ENCODE assay signal across 28 cellular contexts in the genomic region with DNA sequence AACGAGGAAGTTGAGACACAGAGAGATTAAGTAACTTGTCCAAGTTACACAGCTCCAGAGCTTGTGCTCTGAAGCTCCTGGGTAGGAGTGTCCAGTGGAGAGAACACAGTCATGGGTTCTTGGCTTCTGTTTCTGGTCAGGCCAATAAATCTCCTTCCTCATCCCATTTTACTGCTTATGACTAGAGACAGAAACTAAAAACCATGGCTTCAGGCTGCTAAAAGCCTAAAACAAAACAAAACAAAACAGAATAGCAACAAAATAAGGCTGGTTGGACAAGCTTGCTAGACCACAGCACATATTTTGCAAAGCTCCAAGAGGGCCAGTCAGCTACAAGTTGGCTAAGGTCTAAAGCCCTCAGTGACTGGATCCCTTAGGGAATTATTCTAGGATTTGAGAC. TPM values are rescaled to one million over a fixed set of nuclear protein-coding genes. Genes with fewer than 3 reads are reported as not detected.
DNase-seq lines count a peak whose midpoint lies in the region; ATAC-seq, FAIRE-seq and TF ChIP-seq lines count a peak whose summit lies in the region.
"Had no signal": no experiment of that assay in that cellular context is flagged by ENCODE, and none has a peak within 500 bp of the region (broad histone marks: within the 10 kb centered on the region; RNA-seq: fewer than 3 reads in every experiment).

No MANE protein-coding gene starts in this region.

- POLR2A ChIA-PET in activated naive CD8-positive, alpha-beta T cell treated with anti-CD3 and anti-CD28 coated beads, Interleukin-2, amount 10 ng/mL, durations not matched to agents 7 days and 5 days (lab: Charles Lee) = no interaction called here

- H3K9me3 ChIP-seq in osteoblast (ENCODE audit: low read depth, low read length) = no peaks in the 10 kb centered on the region
- no peaks in the 10 kb centered on the region for H3K9me3 ChIP-seq in uterus
- H3K9me3 ChIP-seq in small intestine (ENCODE audit: control insufficient read depth, low read depth) = no peaks in the 10 kb centered on the region
- H3K9me3 ChIP-seq: BLaER1, esophagus squamous epithelium, SK-N-SH, tibial nerve had no signal

- no peak overlapping the region for H3K4me3 Mint-ChIP-seq in activated naive CD8-positive, alpha-beta T cell treated with anti-CD3 and anti-CD28 coated beads, Interleukin-2, amount 10 ng/mL, durations not matched to agents 7 days and 5 days
- no peak overlapping the region for H3K4me3 Mint-ChIP-seq in activated naive CD8-positive, alpha-beta T cell treated with anti-CD3 and anti-CD28 coated beads, Interleukin-2, amount 50 U/mL, for 24 hours
- H3K4me3 Mint-ChIP-seq: activated CD4-positive, alpha-beta T cell treated with anti-CD3 and anti-CD28 coated beads, Interleukin-2, amount 10 ng/mL, durations not matched to agents 24 days and 14 days; brain; memory B cell; natural killer cell had no signal

- no peak for FAIRE-seq in small intestine (lab: Jason Lieb, UNC)
- FAIRE-seq: H1 had no signal

- H3K36me3 ChIP-seq in osteoblast (ENCODE audit: insufficient read depth, low read length) (no peaks in the 10 kb centered on the region), uterus (no peaks in the 10 kb centered on the region), small intestine (ENCODE audit: control insufficient read depth in 2 of 2, insufficient read depth in 2 of 2, low read length in 2 of 2) (no peaks in the 10 kb centered on the region)
- H3K36me3 ChIP-seq: BLaER1, esophagus squamous epithelium, tibial nerve had no signal

- TF ChIP-seq CTCF in fibroblast of mammary gland (conservative IDR thresholded peaks at IDR 0.05; ENCODE audit: control insufficient read depth, insufficient read depth, low read depth, low read length) (no peak), osteoblast (IDR thresholded peaks at IDR 0.05; ENCODE audit: extremely low read depth, low read depth, low read length) (no peak), uterus (IDR thresholded peaks at IDR 0.05) (no peak)

- ATAC-seq in activated naive CD8-positive, alpha-beta T cell treated with anti-CD3 and anti-CD28 coated beads, Interleukin-2, amount 10 ng/mL, durations not matched to agents 7 days and 5 days (ENCODE audit: low read depth) = no peak
- ATAC-seq in activated naive CD8-positive, alpha-beta T cell treated with anti-CD3 and anti-CD28 coated beads, Interleukin-2, amount 50 U/mL, for 24 hours = no peak
- ATAC-seq: natural killer cell; stimulated activated naive CD8-positive, alpha-beta T cell treated with anti-CD3 and anti-CD28 coated beads, Interleukin-15, Interleukin-2, amounts not matched to agents 100 U/mL and 50 U/mL, for 24 hours had no signal

- H3K36me3 Mint-ChIP-seq in activated naive CD8-positive, alpha-beta T cell treated with anti-CD3 and anti-CD28 coated beads, Interleukin-2, amount 10 ng/mL, durations not matched to agents 7 days and 5 days = peaks cover 16% of the 10 kb centered on the region
- no peaks in the 10 kb centered on the region for H3K36me3 Mint-ChIP-seq in activated naive CD8-positive, alpha-beta T cell treated with anti-CD3 and anti-CD28 coated beads, Interleukin-2, amount 50 U/mL, for 24 hours (ENCODE audit: low read depth)
- H3K36me3 Mint-ChIP-seq: brain, memory B cell, natural killer cell had no signal

- WGBS in small intestine, 3 donors = 52 to 63% (median 63%) methylated on average over 1 of the region's 1 CpG

- peak overlapping the region; percentile 55 for H3K27ac Mint-ChIP-seq in activated naive CD8-positive, alpha-beta T cell treated with anti-CD3 and anti-CD28 coated beads, Interleukin-2, amount 10 ng/mL, durations not matched to agents 7 days and 5 days
- no peak overlapping the region for H3K27ac Mint-ChIP-seq in activated naive CD8-positive, alpha-beta T cell treated with anti-CD3 and anti-CD28 coated beads, Interleukin-2, amount 50 U/mL, for 24 hours
- H3K27ac Mint-ChIP-seq: activated CD4-positive, alpha-beta T cell treated with anti-CD3 and anti-CD28 coated beads, Interleukin-2, amount 10 ng/mL, durations not matched to agents 24 days and 14 days; memory B cell; natural killer cell had no signal

- no peaks in the 10 kb centered on the region for H3K27me3 ChIP-seq in osteoblast (ENCODE audit: insufficient read depth, low read length)
- H3K27me3 ChIP-seq in uterus = no peaks in the 10 kb centered on the region
- H3K27me3 ChIP-seq in small intestine (ENCODE audit: control insufficient read depth in 2 of 2, insufficient read depth in 2 of 2, low read length in 2 of 2) = no peaks in the 10 kb centered on the region
- H3K27me3 ChIP-seq: BLaER1, esophagus squamous epithelium, tibial nerve had no signal

- TF ChIP-seq POLR2A in uterus (IDR thresholded peaks at IDR 0.05) = no peak

- DNase-seq in activated naive CD8-positive, alpha-beta T cell treated with anti-CD3 and anti-CD28 coated beads, Interleukin-2, amount 10 ng/mL, durations not matched to agents 7 days and 5 days = no peak
- no peak for DNase-seq in activated naive CD8-positive, alpha-beta T cell treated with anti-CD3 and anti-CD28 coated beads, Interleukin-2, amount 50 U/mL, for 24 hours
- DNase-seq in fibroblast of mammary gland (ENCODE audit: low read depth) = peak; percentile 70
- no peak for DNase-seq in osteoblast (ENCODE audit: insufficient read length, low spot score, missing footprints)
- peak in 1 of 2 donors; percentile 55 for DNase-seq in uterus
- DNase-seq in NCI-H2227 (lab: John Stamatoyannopoulos, UW; ENCODE audit: unreplicated experiment) = no peak
- DNase-seq in small intestine = no peak
- DNase-seq in activated CD8-positive, alpha-beta memory T cell treated with anti-CD3 and anti-CD28 coated beads for 24 hours = no peak
- DNase-seq: 8988T; activated CD4-positive, alpha-beta T cell treated with anti-CD3 and anti-CD28 coated beads, Interleukin-2, amount 10 ng/mL, durations not matched to agents 24 days and 14 days; esophagus squamous epithelium; Karpas-422; natural killer cell; NCI-H1417; NCI-H2171; NCI-H526; RPMI8226; SK-N-SH; stimulated activated CD4-positive, alpha-beta T cell treated with anti-CD3 and anti-CD28 coated beads, Interleukin-2, amount 100 ng/mL, for 48 hours; stimulated activated naive CD8-positive, alpha-beta T cell treated with anti-CD3 and anti-CD28 coated beads, Interleukin-15, Interleukin-2, amounts not matched to agents 100 U/mL and 50 U/mL, for 24 hours; T-helper 2 cell had no signal

- H3K4me1 ChIP-seq in osteoblast (ENCODE audit: insufficient read depth, low read length) (peaks cover 22% of the 10 kb centered on the region), uterus (peaks cover 5 to 11% of the 10 kb centered on the region in 2 donors), small intestine (ENCODE audit: control insufficient read depth in 2 of 2, insufficient read depth in 1 of 2, low read depth in 1 of 2, low read length in 1 of 2) (peaks cover 0 to 5% of the 10 kb centered on the region in 2 donors)
- H3K4me1 ChIP-seq: BLaER1 had no signal

- no peak overlapping the region for H3K4me2 ChIP-seq in osteoblast (ENCODE audit: insufficient read depth, low read length)
- H3K4me2 ChIP-seq: BLaER1, SK-N-SH had no signal

- H4K20me1 ChIP-seq in osteoblast (ENCODE audit: insufficient read depth, low read length) = no peaks in the 10 kb centered on the region
- H4K20me1 ChIP-seq: BLaER1 had no signal

- H3K4me1 Mint-ChIP-seq in activated naive CD8-positive, alpha-beta T cell treated with anti-CD3 and anti-CD28 coated beads, Interleukin-2, amount 10 ng/mL, durations not matched to agents 7 days and 5 days = peaks cover 11% of the 10 kb centered on the region
- H3K4me1 Mint-ChIP-seq in activated naive CD8-positive, alpha-beta T cell treated with anti-CD3 and anti-CD28 coated beads, Interleukin-2, amount 50 U/mL, for 24 hours = peaks cover 4% of the 10 kb centered on the region

- intact Hi-C loops in uterus (cut with DNase I; ENCODE audit: low total_unique reads) = no loop called here

- peaks cover 6% of the 10 kb centered on the region for H3K9me3 Mint-ChIP-seq in activated naive CD8-positive, alpha-beta T cell treated with anti-CD3 and anti-CD28 coated beads, Interleukin-2, amount 10 ng/mL, durations not matched to agents 7 days and 5 days
- H3K9me3 Mint-ChIP-seq in activated naive CD8-positive, alpha-beta T cell treated with anti-CD3 and anti-CD28 coated beads, Interleukin-2, amount 50 U/mL, for 24 hours = no peaks in the 10 kb centered on the region
- H3K9me3 Mint-ChIP-seq: brain, memory B cell, natural killer cell had no signal

- H3K79me2 ChIP-seq in osteoblast (ENCODE audit: insufficient read depth, low read length) = no peaks in the 10 kb centered on the region

- H3K27ac ChIP-seq in osteoblast (ENCODE audit: low read depth, low read length) (no peak overlapping the region), uterus (peak overlapping the region; percentile 72 to 74), small intestine (ENCODE audit: low read depth in 1 of 2, low read length in 1 of 2) (peak overlapping the region in 1 of 2 donors; percentile 8)
- H3K27ac ChIP-seq: BLaER1, VCaP had no signal

- H3K4me3 ChIP-seq in fibroblast of mammary gland (ENCODE audit: control insufficient read depth, low read depth, low read length) (no peak overlapping the region), osteoblast (ENCODE audit: insufficient read depth, low read length) (no peak overlapping the region), uterus (no peak overlapping the region), small intestine (ENCODE audit: low read depth in 1 of 2, low read length in 2 of 2) (no peak overlapping the region)
- H3K4me3 ChIP-seq: BLaER1, esophagus squamous epithelium, skin epidermis, tibial nerve had no signal

- H2AFZ ChIP-seq in osteoblast (ENCODE audit: low read length) = peak overlapping the region; percentile 10

- no peaks in the 10 kb centered on the region for H3K27me3 Mint-ChIP-seq in activated naive CD8-positive, alpha-beta T cell treated with anti-CD3 and anti-CD28 coated beads, Interleukin-2, amount 10 ng/mL, durations not matched to agents 7 days and 5 days
- H3K27me3 Mint-ChIP-seq in activated naive CD8-positive, alpha-beta T cell treated with anti-CD3 and anti-CD28 coated beads, Interleukin-2, amount 50 U/mL, for 24 hours = no peaks in the 10 kb centered on the region
- H3K27me3 Mint-ChIP-seq: activated CD4-positive, alpha-beta T cell treated with anti-CD3 and anti-CD28 coated beads, Interleukin-2, amount 10 ng/mL, durations not matched to agents 24 days and 14 days; brain had no signal

RNA-seq across cellular contexts. Expression of a gene that starts 49.9 kb away (rescaled TPM):
- total RNA-seq in activated naive CD8-positive, alpha-beta T cell treated with anti-CD3 and anti-CD28 coated beads, Interleukin-2, amount 10 ng/mL, durations not matched to agents 7 days and 5 days = 100 to 1,000 TPM; 115 to 119 TPM
- total RNA-seq in osteoblast (2.9 and 3.3 TPM in 2 replicates), uterus (1 to 10 TPM; 1.5 to 7.1 (median 4.7) TPM)
- polyA plus RNA-seq in small intestine = 1 to 10 TPM in 2 of 3 donors, under 1 TPM in 1; 0.45 to 5.1 (median 2.3) TPM

Comparison
In these comparisons a context has a peak if more than half of its experiments do, and no peak if none do; other contexts are left out.
1. RNA of a gene that starts 49.9 kb away (total RNA-seq): 115 to 119 TPM in activated naive CD8-positive, alpha-beta T cell treated with anti-CD3 and anti-CD28 coated beads, Interleukin-2, amount 10 ng/mL, durations not matched to agents 7 days and 5 days; 1.5 to 7.1 TPM in uterus and 2.9 to 3.3 TPM in osteoblast; every median in the first group is over 10 times any median in the second.